ENCODE assay signal across 7 cellular contexts in the genomic region with DNA sequence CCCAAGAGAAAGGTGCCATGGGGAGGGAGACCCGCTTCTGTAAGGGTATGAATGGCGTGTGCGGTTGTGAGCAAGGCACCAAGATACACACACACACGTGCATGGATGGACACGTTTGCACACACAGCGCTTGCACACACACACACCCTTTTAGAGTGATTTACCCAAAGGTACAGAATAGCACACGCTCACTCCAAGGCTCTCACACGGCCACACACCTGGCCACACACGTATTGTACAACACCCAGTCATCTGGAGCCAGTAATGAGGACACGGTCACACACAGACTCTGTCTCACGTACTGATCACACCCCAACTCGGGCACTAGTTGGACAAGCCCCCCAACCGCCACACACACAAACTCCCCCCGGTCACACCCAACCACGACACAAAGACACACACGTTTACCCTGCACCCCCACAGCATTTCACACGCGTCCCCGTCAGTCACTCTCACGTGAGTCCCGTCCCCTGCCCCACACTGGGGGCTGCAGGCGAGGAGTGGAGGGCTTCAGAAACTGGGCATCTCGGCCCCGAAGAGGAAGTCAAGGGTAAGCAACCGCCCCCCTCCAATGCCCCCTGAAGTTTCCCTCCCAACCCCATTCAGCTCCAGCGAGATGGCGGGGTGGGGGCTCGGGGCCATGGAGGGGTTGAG. TPM values are rescaled to one million over a fixed set of nuclear protein-coding genes. Genes with fewer than 3 reads are reported as not detected.
DNase-seq lines count a peak whose midpoint lies in the region; ATAC-seq and TF ChIP-seq lines count a peak whose summit lies in the region.

No MANE protein-coding gene starts in this region.

- no peak for TF ChIP-seq POLR2A in esophagus squamous epithelium (IDR thresholded peaks at IDR 0.05)

- TF ChIP-seq CTCF in esophagus squamous epithelium (IDR thresholded peaks at IDR 0.05): no peak

- intact Hi-C loops in esophagus squamous epithelium (cut with DNase I): no loop called here

- ATAC-seq in GM21447 (IDR thresholded peaks at IDR 0.05; ENCODE audit: unreplicated experiment): no peak

- peaks cover 0 to 66% (median 2%) of the 10 kb centered on the region in 4 donors for H3K27me3 ChIP-seq in esophagus squamous epithelium
- peaks cover 17% of the 10 kb centered on the region for H3K27me3 ChIP-seq in rectal smooth muscle tissue (ENCODE audit: control insufficient read depth, insufficient read depth, low read length)

- no peak overlapping the region for H3K9ac ChIP-seq in rectal smooth muscle tissue (ENCODE audit: low read length)

- peak overlapping the region; percentile 21 for H3K4me3 ChIP-seq in Jurkat, Clone E6-1 (ENCODE audit: low read length)
- peak overlapping the region; percentile 36 to 67 (median 46) for H3K4me3 ChIP-seq in esophagus squamous epithelium
- peak overlapping the region; percentile 10 for H3K4me3 ChIP-seq in rectal smooth muscle tissue (ENCODE audit: low read length)

- peak; percentile 30 for DNase-seq in EH (ENCODE audit: low read depth)
- no peak for DNase-seq in Jurkat, Clone E6-1 (ENCODE audit: low read depth, low spot score)
- no peak for DNase-seq in esophagus squamous epithelium (lab: John Stamatoyannopoulos, UW)
- no peak for DNase-seq in DMS114 treated with DMSO at 0.1 percent for 48 hours (lab: John Stamatoyannopoulos, UW; ENCODE audit: unreplicated experiment)
- no peak for DNase-seq in GM19238 (ENCODE audit: insufficient read length, low spot score)

- H3K9me3 ChIP-seq in esophagus squamous epithelium: no peaks in the 10 kb centered on the region

- peak overlapping the region; percentile 19 to 65 (median 38) for H3K27ac ChIP-seq in esophagus squamous epithelium
- H3K27ac ChIP-seq in rectal smooth muscle tissue (ENCODE audit: low read depth, low read length): no peak overlapping the region

- WGBS in esophagus squamous epithelium, 2 donors: 0 to 2% methylated on average over 14 to 17 of the region's 28 CpGs

- H3K36me3 ChIP-seq in esophagus squamous epithelium (no peaks in the 10 kb centered on the region), rectal smooth muscle tissue (ENCODE audit: control insufficient read depth, insufficient read depth, low read length) (no peaks in the 10 kb centered on the region)

- H3K4me1 ChIP-seq in esophagus squamous epithelium (peaks cover 19 to 45% (median 27%) of the 10 kb centered on the region in 3 donors), rectal smooth muscle tissue (ENCODE audit: control insufficient read depth, insufficient read depth, low read length) (peaks cover 3% of the 10 kb centered on the region)

RNA-seq across cellular contexts. Expression of a gene that starts 0.8 kb away (rescaled TPM):
- 17.1 TPM for polyA plus RNA-seq in Jurkat, Clone E6-1 (2012; ENCODE audit: insufficient read depth, insufficient read length)
- total RNA-seq in esophagus squamous epithelium: 10 to 100 TPM in 2 of 4 donors, 1 to 10 TPM in 2; 8.6 to 14.6 (median 9.8) TPM
